Comparison of ENCODE assay signal across 8 cellular contexts in genomic region chr6:31702819-31703716, GRCh38. TPM values are rescaled to one million over a fixed set of nuclear protein-coding genes. Genes with fewer than 3 reads are reported as not detected.
DNase-seq lines count a peak whose midpoint lies in the region; ATAC-seq and TF ChIP-seq lines count a peak whose summit lies in the region.

ABHD16A (minus strand) TSS chr6:31703324; CDS start chr6:31703281, 43 bp downstream.

- CTCF ChIA-PET in HEK293T (lab: Yijun Ruan, JAX), result interaction anchor here (0.6 to 1.4 kb wide), 5 partner anchors 36 to 127 kb away, joined by 3 to 5 read pairs (median 3); partner anchors contain the start of genes MSH5 and VARS1
- CTCF ChIA-PET in activated naive CD4-positive, alpha-beta T cell treated with anti-CD3 and anti-CD28 coated beads, Interleukin-2, amount 10 ng/mL, durations not matched to agents 7 days and 5 days (lab: Charles Lee), result interaction anchor here (1.4 to 1.7 kb wide), 2 partner anchors 24 to 67 kb away, joined by 5 read pairs; no protein-coding TSS in a partner anchor

- H3K27ac Mint-ChIP-seq in activated naive CD4-positive, alpha-beta T cell treated with anti-CD3 and anti-CD28 coated beads, Interleukin-2, amount 10 ng/mL, durations not matched to agents 7 days and 5 days, result peak within 1 kb of the TSS; percentile 98

- peaks cover 17% of the 10 kb centered on the region for H3K36me3 Mint-ChIP-seq in activated naive CD4-positive, alpha-beta T cell treated with anti-CD3 and anti-CD28 coated beads, Interleukin-2, amount 10 ng/mL, durations not matched to agents 7 days and 5 days

- H3K4me1 ChIP-seq in gastroesophageal sphincter, result peaks cover 6 to 37% (median 19%) of the 10 kb centered on the region in 3 donors
- H3K4me1 ChIP-seq in neutrophil (ENCODE audit: control insufficient read depth in 1 of 2, insufficient read depth in 1 of 2, low read depth in 1 of 2, low read length in 1 of 2), result peaks cover 25% of the 10 kb centered on the region in 2 experiments

- H3K9ac ChIP-seq in SK-N-MC (ENCODE audit: insufficient read length), result peak within 1 kb of the TSS; percentile 86

- in situ Hi-C loops in G401 (cut with HindIII; ENCODE audit: low sequenced_read_pairs), result no loop called here

- POLR2A ChIA-PET in HEK293T (lab: Yijun Ruan, JAX), result interaction anchor here (0.6 to 2.9 kb wide), 27 partner anchors 10 to 267 kb away, joined by 3 to 43 read pairs (median 4); partner anchors contain the start of genes BAG6, C6orf47, CLIC1 and CSNK2B

- H3K27me3 ChIP-seq in gastroesophageal sphincter (no peaks in the 10 kb centered on the region), neutrophil (no peaks in the 10 kb centered on the region)

- peaks cover 19% of the 10 kb centered on the region for H3K27me3 Mint-ChIP-seq in activated naive CD4-positive, alpha-beta T cell treated with anti-CD3 and anti-CD28 coated beads, Interleukin-2, amount 10 ng/mL, durations not matched to agents 7 days and 5 days

- H3K4me3 ChIP-seq in NB4 (ENCODE audit: low read depth, low read length) (peak within 1 kb of the TSS; percentile 97), SK-N-MC (peak within 1 kb of the TSS; percentile 93), gastroesophageal sphincter (peak within 1 kb of the TSS; percentile 58 to 98), neutrophil (ENCODE audit: low read depth in 1 of 2, low read length in 1 of 2) (peak within 1 kb of the TSS; percentile 78 to 93)

- no peak for TF ChIP-seq EP300 in gastroesophageal sphincter (IDR thresholded peaks at IDR 0.05)

- WGBS in gastroesophageal sphincter (ENCODE audit: low coverage in 1 of 2), 2 donors, result 2 to 3% methylated on average over 23 to 26 of the region's 54 CpGs

- peak within 1 kb of the TSS; percentile 65 for H3K27ac ChIP-seq in SK-N-MC
- H3K27ac ChIP-seq in gastroesophageal sphincter, result peak within 1 kb of the TSS; percentile 87 to 97 (median 94)
- H3K27ac ChIP-seq in neutrophil, result peak within 1 kb of the TSS; percentile 99
- peak within 1 kb of the TSS; percentile 90 for H3K27ac ChIP-seq in substantia nigra (ENCODE audit: low read depth, low read length, poor library complexity, severe bottlenecking)

- no peaks in the 10 kb centered on the region for H3K9me3 Mint-ChIP-seq in activated naive CD4-positive, alpha-beta T cell treated with anti-CD3 and anti-CD28 coated beads, Interleukin-2, amount 10 ng/mL, durations not matched to agents 7 days and 5 days

- peaks cover 36% of the 10 kb centered on the region for H3K4me1 Mint-ChIP-seq in activated naive CD4-positive, alpha-beta T cell treated with anti-CD3 and anti-CD28 coated beads, Interleukin-2, amount 10 ng/mL, durations not matched to agents 7 days and 5 days

- H3K36me3 ChIP-seq in SK-N-MC (ENCODE audit: insufficient read depth, low read length) (peaks cover 6% of the 10 kb centered on the region), gastroesophageal sphincter (peaks cover 0 to 25% of the 10 kb centered on the region in 2 donors), neutrophil (peaks cover 30% of the 10 kb centered on the region)

- DNase-seq in G401 (ENCODE audit: low spot score) (peak; percentile 99), HEK293T (ENCODE audit: extremely low spot score) (peak; percentile 99), NB4 (ENCODE audit: low read depth) (peak; percentile 100), SK-N-MC (ENCODE audit: low read depth, low spot score) (peak; percentile 97), substantia nigra (lab: John Stamatoyannopoulos, UW) (peak; percentile 67 to 99 (median 95))
- DNase-seq in activated naive CD4-positive, alpha-beta T cell treated with anti-CD3 and anti-CD28 coated beads, Interleukin-2, amount 10 ng/mL, durations not matched to agents 7 days and 5 days, result peak; percentile 99

- ATAC-seq in gastroesophageal sphincter, result peak; percentile 98

- TF ChIP-seq POLR2A in NB4 (IDR thresholded peaks at IDR 0.05; ENCODE audit: extremely low read depth, insufficient read length) (peak; percentile 85), gastroesophageal sphincter (IDR thresholded peaks at IDR 0.05) (peak; percentile 93 to 97)

- TF ChIP-seq CTCF in NB4 (IDR thresholded peaks at IDR 0.05; ENCODE audit: low read depth, low read length) (no peak), gastroesophageal sphincter (IDR thresholded peaks at IDR 0.05) (peak in 3 of 4 experiments; percentile 14 to 40 (median 31)), neutrophil (IDR thresholded peaks at IDR 0.05) (peak; percentile 68)

- H3K9me3 ChIP-seq in SK-N-MC (ENCODE audit: low read depth, low read length) (no peaks in the 10 kb centered on the region), gastroesophageal sphincter (no peaks in the 10 kb centered on the region), neutrophil (no peaks in the 10 kb centered on the region)

- peak within 1 kb of the TSS; percentile 96 for H3K4me3 Mint-ChIP-seq in activated naive CD4-positive, alpha-beta T cell treated with anti-CD3 and anti-CD28 coated beads, Interleukin-2, amount 10 ng/mL, durations not matched to agents 7 days and 5 days

TF ChIP-seq in HEK293T, 16 proteins besides CTCF, POLR2A, EP300 and RAD21:
- TF ChIP-seq ZNF384 (IDR thresholded peaks at IDR 0.05), result no peak
- peak; percentile 34; the same call in 1 of the 2 replicates for TF ChIP-seq PKNOX1 (IDR thresholded peaks at IDR 0.05)
- TF ChIP-seq CTBP1 (IDR thresholded peaks at IDR 0.05; ENCODE audit: borderline replicate concordance), result no peak
- no peak for TF ChIP-seq FOXA1 (IDR thresholded peaks at IDR 0.05)
- TF ChIP-seq FOXK2 (IDR thresholded peaks at IDR 0.05), result no peak
- TF ChIP-seq ELF4 (IDR thresholded peaks at IDR 0.05), result peak; percentile 32; the same call in 1 of the 2 replicates
- TF ChIP-seq L3MBTL2 (conservative IDR thresholded peaks at IDR 0.05), result peak; percentile 43
- TF ChIP-seq BHLHE40 (IDR thresholded peaks at IDR 0.05; ENCODE audit: borderline replicate concordance), result peak; percentile 54; the same call in 1 of the 2 replicates
- TF ChIP-seq TARDBP (IDR thresholded peaks at IDR 0.05), result no peak
- TF ChIP-seq ARNT (IDR thresholded peaks at IDR 0.05), result no peak; the same call in 1 of the 2 replicates
- no peak for TF ChIP-seq HDGF (IDR thresholded peaks at IDR 0.05; ENCODE audit: borderline replicate concordance)
- TF ChIP-seq NFRKB (IDR thresholded peaks at IDR 0.05), result no peak
- no peak for TF ChIP-seq FOXM1 (IDR thresholded peaks at IDR 0.05; ENCODE audit: borderline replicate concordance)
- TF ChIP-seq SP1 (IDR thresholded peaks at IDR 0.05), result no peak
- no peak for TF ChIP-seq LEF1 (IDR thresholded peaks at IDR 0.05; ENCODE audit: borderline replicate concordance)
- no peak for TF ChIP-seq SUZ12 (IDR thresholded peaks at IDR 0.05)

RNA-seq across cellular contexts. Expression of gene ABHD16A, which starts in this region (rescaled TPM):
- total RNA-seq in G401 (2014; rRNA removed; shearing (Covaris generic)), result 43.9 and 47.3 TPM in 2 replicates
- total RNA-seq in gastroesophageal sphincter, result 10 to 100 TPM; 37.4 to 49.8 (median 47.2) TPM

Comparison
In these comparisons a context has a peak if more than half of its experiments do, and no peak if none do; other contexts are left out.
1. Peak in every context shown above with its lines: DNase-seq, ATAC-seq, H3K4me3 ChIP-seq and H3K27ac ChIP-seq.